10 cellular contexts compared by ENCODE assay signal in the genomic region with DNA sequence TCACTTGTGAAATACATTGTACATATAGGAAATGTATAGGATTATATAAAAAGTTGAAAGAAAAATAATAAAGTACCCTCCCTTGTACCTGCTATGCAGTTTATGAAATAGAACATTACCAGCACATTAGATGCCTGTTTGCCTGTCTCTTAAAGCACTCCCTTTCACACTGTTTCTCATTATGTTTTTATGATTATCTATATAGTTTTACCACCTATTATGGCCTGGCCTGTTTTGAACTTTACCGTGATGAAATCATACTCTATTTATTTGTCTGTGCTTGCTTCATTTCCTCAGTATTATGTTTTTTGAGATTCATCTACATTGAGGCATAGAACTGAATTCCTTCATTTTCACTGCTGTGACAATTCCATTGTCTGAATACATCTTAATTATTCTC. TPM values are rescaled to one million over a fixed set of nuclear protein-coding genes. Genes with fewer than 3 reads are reported as not detected.
"Had no signal": no experiment of that assay in that cellular context is flagged by ENCODE, and none has a peak within 500 bp of the region (broad histone marks: within the 10 kb centered on the region; RNA-seq: fewer than 3 reads in every experiment).

No MANE protein-coding gene starts in this region.

- H3K9ac ChIP-seq: GM23248 had no signal

- H3K27ac ChIP-seq: GM23248, HL-60 had no signal

- H2AFZ ChIP-seq: GM23248 had no signal

- H3K4me3 ChIP-seq: GM23248, HAP-1 had no signal

- H3K9me3 ChIP-seq: HAP-1 had no signal

- ATAC-seq: HCT116, HepG2 had no signal

- H3K36me3 ChIP-seq: HAP-1 had no signal

- DNase-seq: GM23248, GOT3, H7, HFFc6 had no signal

- H3K4me1 ChIP-seq: HAP-1 had no signal

RNA-seq across cellular contexts. Expression of gene DGKB, which starts 41.1 kb away (rescaled TPM):
- total RNA-seq: HepG2, HT1080 had no signal
- polyA plus RNA-seq: HepG2, IgD-negative memory B cell had no signal
